1 cellular context compared by ENCODE assay signal in genomic region chr10:3764626-3765375, GRCh38.
TF ChIP-seq lines count a peak whose summit lies in the region.

No MANE protein-coding gene starts in this region.

TF ChIP-seq in HepG2, 621 proteins besides CTCF, POLR2A, EP300 and RAD21 (continued from another document and continues in another):
- TF ChIP-seq STAT6 (CRISPR knock-in tag; IDR thresholded peaks at IDR 0.05; ENCODE audit: borderline replicate concordance) (0 out of 2 replicates have a peak, but pooled peaks have one; percentile 24), FOXO4 (CRISPR knock-in tag; conservative IDR thresholded peaks at IDR 0.05) (no peak), ZBTB10 (CRISPR knock-in tag; IDR thresholded peaks at IDR 0.05; ENCODE audit: borderline replicate concordance) (no peak), BCLAF1 (IDR thresholded peaks at IDR 0.05) (no peak), GLMP (CRISPR knock-in tag; IDR thresholded peaks at IDR 0.05; ENCODE audit: borderline replicate concordance) (no peak), JUNB (CRISPR knock-in tag; IDR thresholded peaks at IDR 0.05; ENCODE audit: borderline replicate concordance) (no peak), KLF16 (CRISPR knock-in tag; IDR thresholded peaks at IDR 0.05) (no peak), MIXL1 (CRISPR knock-in tag; IDR thresholded peaks at IDR 0.05) (no peak), POGZ (CRISPR knock-in tag; IDR thresholded peaks at IDR 0.05) (no peak), ELF3 (CRISPR knock-in tag; IDR thresholded peaks at IDR 0.05) (peak; percentile 67), RNF2 (conservative IDR thresholded peaks at IDR 0.05; ENCODE audit: low read depth) (no peak), ZNF503 (CRISPR knock-in tag; IDR thresholded peaks at IDR 0.05) (0 out of 2 replicates have a peak, but pooled peaks have one; percentile 31), ARID5B (CRISPR knock-in tag; IDR thresholded peaks at IDR 0.05) (peak; percentile 63), KAT2B (IDR thresholded peaks at IDR 0.05; ENCODE audit: borderline replicate concordance, low read depth, low read length) (no peak), ELF1 (CRISPR knock-in tag; IDR thresholded peaks at IDR 0.05) (0 out of 2 replicates have a peak, but pooled peaks have one; percentile 32), FOXJ3 (CRISPR knock-in tag; IDR thresholded peaks at IDR 0.05; ENCODE audit: borderline replicate concordance) (peak; percentile 58; the same call in 1 of the 2 replicates), ZZZ3 (CRISPR knock-in tag; IDR thresholded peaks at IDR 0.05; ENCODE audit: borderline replicate concordance) (no peak), ZFP1 (CRISPR knock-in tag; IDR thresholded peaks at IDR 0.05) (0 out of 2 replicates have a peak, but pooled peaks have one; percentile 7), TEAD3 (CRISPR knock-in tag; optimal IDR thresholded peaks at IDR 0.05; ENCODE audit: borderline replicate concordance) (peak; percentile 49), ZNF75D (CRISPR knock-in tag; IDR thresholded peaks at IDR 0.05; ENCODE audit: borderline replicate concordance) (no peak), ZBTB34 (CRISPR knock-in tag; IDR thresholded peaks at IDR 0.05) (no peak), SIX1 (CRISPR knock-in tag; IDR thresholded peaks at IDR 0.05; ENCODE audit: borderline replicate concordance) (peak; percentile 14; the same call in 1 of the 2 replicates), ZNF124 (CRISPR knock-in tag; IDR thresholded peaks at IDR 0.05) (no peak), NCOR1 (IDR thresholded peaks at IDR 0.05; ENCODE audit: borderline replicate concordance, low read length) (no peak), ZNF430 (CRISPR knock-in tag; IDR thresholded peaks at IDR 0.05) (no peak), ZC3H13 (CRISPR knock-in tag; IDR thresholded peaks at IDR 0.05) (no peak), ZBTB38 (CRISPR knock-in tag; IDR thresholded peaks at IDR 0.05) (0 out of 2 replicates have a peak, but pooled peaks have one; percentile 48), SMARCE1 (IDR thresholded peaks at IDR 0.05; ENCODE audit: borderline replicate concordance) (no peak), HDAC1 (CRISPR knock-in tag; IDR thresholded peaks at IDR 0.05) (peak; percentile 35; the same call in 1 of the 2 replicates), ZNF34 (CRISPR knock-in tag; IDR thresholded peaks at IDR 0.05; ENCODE audit: borderline replicate concordance) (0 out of 2 replicates have a peak, but pooled peaks have one; percentile 47), ZNF782 (CRISPR knock-in tag; IDR thresholded peaks at IDR 0.05; ENCODE audit: borderline replicate concordance) (no peak), LCORL (IDR thresholded peaks at IDR 0.05) (no peak), LCORL (CRISPR knock-in tag; IDR thresholded peaks at IDR 0.05) (peak; percentile 53; the same call in 1 of the 2 replicates), SP4 (CRISPR knock-in tag; IDR thresholded peaks at IDR 0.05) (no peak), ZFY (CRISPR knock-in tag; IDR thresholded peaks at IDR 0.05) (peak; percentile 25; the same call in 1 of the 2 replicates), TFAP4 (IDR thresholded peaks at IDR 0.05; ENCODE audit: borderline replicate concordance, low read depth) (no peak), FOXA3 (CRISPR knock-in tag; IDR thresholded peaks at IDR 0.05) (peak; percentile 60), ZMYM4 (CRISPR knock-in tag; IDR thresholded peaks at IDR 0.05) (peak; percentile 47; the same call in 1 of the 2 replicates), TRIM24 (CRISPR knock-in tag; IDR thresholded peaks at IDR 0.05) (no peak), RARA (CRISPR knock-in tag; IDR thresholded peaks at IDR 0.05) (peak; percentile 61)
